In genomic region chr7:40059057-40059456, GRCh38 we compare ENCODE assay signal across 33 cellular contexts.
A peak's percentile ranks its signal among the peaks of the same experiment; 100 is the strongest.
DNase-seq lines count a peak whose midpoint lies in the region; ATAC-seq, FAIRE-seq and TF ChIP-seq lines count a peak whose summit lies in the region.
"Had no signal": no experiment of that assay in that cellular context is flagged by ENCODE, and none has a peak within 500 bp of the region (broad histone marks: within the 10 kb centered on the region; RNA-seq: fewer than 3 reads in every experiment).

No MANE protein-coding gene starts in this region.

- no CpG with 5 or more reads among the region's 6 CpGs for WGBS in IMR-90 (ENCODE audit: extremely low coverage in 2 of 2, insufficient read length in 1 of 2), 2 experiments
- 88% methylated on average over 6 of the region's 6 CpGs for WGBS in right lobe of liver (ENCODE audit: insufficient coverage, low coverage, low lambda C conversion rate, missing lambda C conversion rate)

- H3K36me3 Mint-ChIP-seq in astrocyte (ENCODE audit: low read depth, unreplicated experiment) (no peaks in the 10 kb centered on the region), mesothelial cell of epicardium (peaks cover 16% of the 10 kb centered on the region)
- peaks cover 13% of the 10 kb centered on the region for H3K36me3 Mint-ChIP-seq in activated CD4-positive, alpha-beta memory T cell treated with anti-CD3 and anti-CD28 coated beads, Interleukin-2, amount 10 ng/mL, durations not matched to agents 7 days and 5 days (ENCODE audit: low read depth)

- H4K5ac ChIP-seq in IMR-90 (ENCODE audit: low read depth, low read length), result no peak overlapping the region

- H2BK15ac ChIP-seq in IMR-90 (ENCODE audit: low read depth, low read length), result no peak overlapping the region

- TF ChIP-seq POLR2A in IMR-90 (IDR thresholded peaks at IDR 0.05; ENCODE audit: low read depth, low read length), result no peak
- TF ChIP-seq POLR2A in right lobe of liver (IDR thresholded peaks at IDR 0.05), result no peak

- H2AFZ ChIP-seq in IMR-90 (replicated peaks; ENCODE audit: low read length, poor library complexity) (no peak overlapping the region), astrocyte (ENCODE audit: low read depth, low read length) (no peak overlapping the region)
- H2AFZ ChIP-seq: neural progenitor cell, parathyroid adenoma had no signal

- H2AK9ac ChIP-seq in IMR-90 (replicated peaks; ENCODE audit: low read depth, low read length, poor library complexity), result no peak overlapping the region

- H2AK5ac ChIP-seq in IMR-90 (ENCODE audit: low read depth, low read length), result peak overlapping the region; percentile 49; the same call in 1 of the 2 replicates

- H3K27me3 ChIP-seq in A673 (replicated peaks; ENCODE audit: insufficient read depth, low read depth, low read length, poor library complexity) (no peaks in the 10 kb centered on the region), IMR-90 (ENCODE audit: control insufficient read depth, insufficient read depth, low read length) (no peaks in the 10 kb centered on the region), astrocyte (ENCODE audit: insufficient read depth, low read length) (no peaks in the 10 kb centered on the region), right lobe of liver (no peaks in the 10 kb centered on the region)
- H3K27me3 ChIP-seq: BE2C, breast epithelium, neural progenitor cell, vagina had no signal

- H4K8ac ChIP-seq in IMR-90 (ENCODE audit: low read depth in 2 of 2, low read length in 2 of 2), result peak overlapping the region in 1 of 2 experiments; percentile 20; a peak in 1 of 4 replicates

- H3K14ac ChIP-seq in IMR-90 (replicated peaks; ENCODE audit: low read depth, low read length), result no peak overlapping the region

- peaks cover 10 to 20% of the 10 kb centered on the region in 2 experiments; a peak in 3 of 4 replicates for H3K79me1 ChIP-seq in IMR-90 (ENCODE audit: low read depth in 1 of 2, low read length in 2 of 2)

- DNase-seq in A673 (ENCODE audit: low spot score), result no peak
- no peak for DNase-seq in IMR-90
- no peak for DNase-seq in astrocyte (ENCODE audit: low read depth)
- DNase-seq in mesothelial cell of epicardium (ENCODE audit: low spot score in 2 of 2, unreplicated experiment in 2 of 2), result no peak
- no peak for DNase-seq in activated CD4-positive, alpha-beta memory T cell treated with anti-CD3 and anti-CD28 coated beads, Interleukin-2, amount 10 ng/mL, durations not matched to agents 7 days and 5 days
- DNase-seq in right lobe of liver, result no peak
- DNase-seq in DMS53 (lab: John Stamatoyannopoulos, UW), result no peak
- DNase-seq: activated CD4-positive, alpha-beta T cell treated with anti-CD3 and anti-CD28 coated beads, Interleukin-2, amount 50 U/mL, for 48 hours; activated naive CD4-positive, alpha-beta T cell; amygdala; BE2C; CD8-positive, alpha-beta T cell; DMS 273 treated with DMSO at 0.1 percent for 48 hours; EL; H9; immature natural killer cell; Kasumi-1; left colon; mammary epithelial cell; NCI-H1417 treated with DMSO at 0.1 percent for 48 hours; NCI-H2029 treated with DMSO at 0.1 percent for 48 hours; NCI-H2227 treated with DMSO at 0.1 percent for 48 hours; stimulated activated CD4-positive, alpha-beta T cell treated with anti-CD3 and anti-CD28 coated beads, Interleukin-1b, Interleukin-23, amount 100 ng/mL, for 48 hours; stimulated activated naive CD8-positive, alpha-beta T cell treated with anti-CD3 and anti-CD28 coated beads, Interleukin-15, amount 100 ng/mL, for 72 hours had no signal

- H3K23ac ChIP-seq in IMR-90 (ENCODE audit: low read depth, low read length), result no peak overlapping the region

- POLR2A ChIA-PET in A673 (lab: Charles Lee; ENCODE audit: low non-redundant PET) (no interaction called here), IMR-90 (lab: Charles Lee; ENCODE audit: unreplicated experiment) (interaction anchor here (0.6 to 0.7 kb wide), 2 partner anchors 132 to 422 kb away, joined by 3 to 4 read pairs; no protein-coding TSS in a partner anchor)
- POLR2A ChIA-PET in activated CD4-positive, alpha-beta memory T cell treated with anti-CD3 and anti-CD28 coated beads, Interleukin-2, amount 10 ng/mL, durations not matched to agents 7 days and 5 days (lab: Charles Lee), result no interaction called here

- H3K27me3 Mint-ChIP-seq in astrocyte (ENCODE audit: low read depth, unreplicated experiment), result no peaks in the 10 kb centered on the region
- no peaks in the 10 kb centered on the region for H3K27me3 Mint-ChIP-seq in mesothelial cell of epicardium (ENCODE audit: low read depth)
- no peaks in the 10 kb centered on the region for H3K27me3 Mint-ChIP-seq in activated CD4-positive, alpha-beta memory T cell treated with anti-CD3 and anti-CD28 coated beads, Interleukin-2, amount 10 ng/mL, durations not matched to agents 7 days and 5 days
- H3K27me3 Mint-ChIP-seq: stimulated activated naive CD8-positive, alpha-beta T cell treated with anti-CD3 and anti-CD28 coated beads, Interleukin-15, amount 100 ng/mL, for 72 hours had no signal

- H3K56ac ChIP-seq in IMR-90 (ENCODE audit: extremely low read depth, insufficient read depth, low read length), result no peak overlapping the region

- TF ChIP-seq RAD21 in IMR-90 (IDR thresholded peaks at IDR 0.05; ENCODE audit: low read length), result no peak

- H3K9me1 ChIP-seq in IMR-90 (ENCODE audit: insufficient read depth, low read length), result peaks cover 5% of the 10 kb centered on the region; the same call in 1 of the 2 replicates

- H3K4me3 ChIP-seq in A673 (ENCODE audit: low read depth, low read length, poor library complexity, severe bottlenecking), result no peak overlapping the region
- no peak overlapping the region for H3K4me3 ChIP-seq in IMR-90 (ENCODE audit: insufficient read depth, low read depth, low read length)
- H3K4me3 ChIP-seq in astrocyte (ENCODE audit: insufficient read depth, low read depth, low read length), result no peak overlapping the region
- H3K4me3 ChIP-seq in right lobe of liver, result no peak overlapping the region
- H3K4me3 ChIP-seq: breast epithelium, neural progenitor cell, thoracic aorta, vagina had no signal

- H3K4me1 Mint-ChIP-seq in astrocyte (ENCODE audit: low read depth, unreplicated experiment) (peaks cover 2% of the 10 kb centered on the region), mesothelial cell of epicardium (peaks cover 9% of the 10 kb centered on the region)
- no peaks in the 10 kb centered on the region for H3K4me1 Mint-ChIP-seq in activated CD4-positive, alpha-beta memory T cell treated with anti-CD3 and anti-CD28 coated beads, Interleukin-2, amount 10 ng/mL, durations not matched to agents 7 days and 5 days
- H3K4me1 Mint-ChIP-seq: H9; neural progenitor cell; stimulated activated naive CD8-positive, alpha-beta T cell treated with anti-CD3 and anti-CD28 coated beads, Interleukin-15, amount 100 ng/mL, for 72 hours had no signal

- CTCF ChIA-PET in A673 (lab: Charles Lee), result no interaction called here
- CTCF ChIA-PET in IMR-90 (lab: Yijun Ruan, JAX), result no interaction called here
- CTCF ChIA-PET in activated CD4-positive, alpha-beta memory T cell treated with anti-CD3 and anti-CD28 coated beads, Interleukin-2, amount 10 ng/mL, durations not matched to agents 7 days and 5 days (lab: Charles Lee), result no interaction called here

- no TSS peak for BruUV-seq in A673 (replicated peaks; lab: Mats Ljungman, UMichigan)
- BruUV-seq in IMR-90 (replicated peaks; lab: Mats Ljungman, UMichigan), result no TSS peak

- H2BK20ac ChIP-seq in IMR-90 (ENCODE audit: low read depth, low read length), result no peak overlapping the region

- in situ Hi-C loops in IMR-90 (cut with MboI; ENCODE audit: low sequenced_read_pairs), result loop anchor here (10.0 kb wide), 1 partner anchor 474 kb away; no protein-coding TSS in a partner anchor

- H3K9ac ChIP-seq in IMR-90 (ENCODE audit: low read depth, low read length), result no peak overlapping the region
- no peak overlapping the region for H3K9ac ChIP-seq in astrocyte (ENCODE audit: low read length)
- H3K9ac ChIP-seq: neural progenitor cell, parathyroid adenoma had no signal

- H3K36me3 ChIP-seq in A673 (ENCODE audit: insufficient read depth, low read length, poor library complexity, severe bottlenecking), result peaks cover 8% of the 10 kb centered on the region
- peaks cover 14% of the 10 kb centered on the region for H3K36me3 ChIP-seq in IMR-90 (ENCODE audit: control insufficient read depth, insufficient read depth, low read length)
- peaks cover 5% of the 10 kb centered on the region for H3K36me3 ChIP-seq in astrocyte (ENCODE audit: insufficient read depth, low read length)
- H3K36me3 ChIP-seq in right lobe of liver, result peaks cover 0 to 10% (median 2%) of the 10 kb centered on the region in 4 donors
- H3K36me3 ChIP-seq: BE2C had no signal

- no peak for ATAC-seq in IMR-90 (ENCODE audit: low read depth)
- ATAC-seq in GM18498 (IDR thresholded peaks at IDR 0.05; ENCODE audit: unreplicated experiment), result no peak
- no peak for ATAC-seq in right lobe of liver
- ATAC-seq: activated CD4-positive, CD25-positive, alpha-beta regulatory T cell treated with anti-CD3 and anti-CD28 coated beads, Interleukin-2, amount 50 U/mL, for 24 hours; CD8-positive, alpha-beta T cell; HepG2; left colon; stimulated activated naive CD8-positive, alpha-beta T cell treated with anti-CD3 and anti-CD28 coated beads, Interleukin-15, amount 100 ng/mL, for 72 hours had no signal

- H3K4me1 ChIP-seq in A673 (ENCODE audit: insufficient read depth, low read length, poor library complexity, severe bottlenecking) (peaks cover 8% of the 10 kb centered on the region), IMR-90 (ENCODE audit: control insufficient read depth, insufficient read depth, low read length) (0 out of 2 replicates have a peak, but pooled peaks cover 2% of the 10 kb centered on the region), astrocyte (ENCODE audit: insufficient read depth, low read length) (no peaks in the 10 kb centered on the region), right lobe of liver (no peaks in the 10 kb centered on the region)
- H3K4me1 ChIP-seq: BE2C, breast epithelium, neural progenitor cell, vagina had no signal

- H4K91ac ChIP-seq in IMR-90 (ENCODE audit: insufficient read depth, low read depth, low read length), result no peak overlapping the region

- H3K79me2 ChIP-seq in astrocyte (ENCODE audit: insufficient read depth, low read length), result no peaks in the 10 kb centered on the region

- intact Hi-C loops in A673 (cut with micrococcal nuclease; ENCODE audit: unreplicated experiment) (no loop called here), IMR-90 (cut with micrococcal nuclease) (no loop called here), right lobe of liver (cut with DNase I) (loop anchor here in 1 of 2 donors (10.0 kb wide), 1 partner anchor 164 kb away; no protein-coding TSS in a partner anchor)

- H3K27ac Mint-ChIP-seq in astrocyte (ENCODE audit: unreplicated experiment), result peak overlapping the region; percentile 47
- peak overlapping the region; percentile 30 for H3K27ac Mint-ChIP-seq in mesothelial cell of epicardium
- H3K27ac Mint-ChIP-seq in activated CD4-positive, alpha-beta memory T cell treated with anti-CD3 and anti-CD28 coated beads, Interleukin-2, amount 10 ng/mL, durations not matched to agents 7 days and 5 days, result no peak overlapping the region
- H3K27ac Mint-ChIP-seq: CD8-positive, alpha-beta T cell; immature natural killer cell; neural progenitor cell; stimulated activated naive CD8-positive, alpha-beta T cell treated with anti-CD3 and anti-CD28 coated beads, Interleukin-15, amount 100 ng/mL, for 72 hours; T-helper 1 cell treated with Interleukin-12 subunit alpha and Interleukin-12 subunit beta and Interleukin-4 antibody, amounts not matched to agents 30 μg/mL and 1 μg/mL, for 36 hours had no signal

- no peak for FAIRE-seq in astrocyte (lab: Jason Lieb, UNC)
- FAIRE-seq: HepG2 had no signal

- no peak overlapping the region for H3K18ac ChIP-seq in IMR-90 (ENCODE audit: low read depth, low read length)

- H3K4me3 Mint-ChIP-seq in astrocyte (ENCODE audit: unreplicated experiment), result no peak overlapping the region
- H3K4me3 Mint-ChIP-seq in mesothelial cell of epicardium, result no peak overlapping the region
- no peak overlapping the region for H3K4me3 Mint-ChIP-seq in activated CD4-positive, alpha-beta memory T cell treated with anti-CD3 and anti-CD28 coated beads, Interleukin-2, amount 10 ng/mL, durations not matched to agents 7 days and 5 days
- H3K4me3 Mint-ChIP-seq: CD8-positive, alpha-beta T cell; H9; immature natural killer cell; neural progenitor cell; stimulated activated naive CD8-positive, alpha-beta T cell treated with anti-CD3 and anti-CD28 coated beads, Interleukin-15, amount 100 ng/mL, for 72 hours; T-helper 1 cell treated with Interleukin-12 subunit alpha and Interleukin-12 subunit beta and Interleukin-4 antibody, amounts not matched to agents 30 μg/mL and 1 μg/mL, for 36 hours had no signal

- no peaks in the 10 kb centered on the region for H4K20me1 ChIP-seq in IMR-90 (ENCODE audit: insufficient read depth, low read length)
- no peaks in the 10 kb centered on the region for H4K20me1 ChIP-seq in astrocyte (ENCODE audit: insufficient read depth, low read length)

- no peak overlapping the region for H2BK120ac ChIP-seq in IMR-90 (ENCODE audit: low read depth, low read length)

- dilution Hi-C loops in IMR-90 (cut with HindIII; ENCODE audit: low sequenced_read_pairs, unreplicated experiment), result no loop called here

- H2BK5ac ChIP-seq in IMR-90 (ENCODE audit: low read depth, low read length, poor library complexity, severe bottlenecking), result no peak overlapping the region

- peak overlapping the region; percentile 27 for H3K27ac ChIP-seq in A673 (ENCODE audit: low read depth, low read length, poor library complexity, severe bottlenecking)
- no peak overlapping the region for H3K27ac ChIP-seq in IMR-90 (ENCODE audit: insufficient read depth, low read length)
- H3K27ac ChIP-seq in astrocyte (ENCODE audit: low read depth, low read length), result no peak overlapping the region
- no peak overlapping the region for H3K27ac ChIP-seq in right lobe of liver
- H3K27ac ChIP-seq: breast epithelium, neural progenitor cell, parathyroid adenoma, thoracic aorta, vagina had no signal

- H3K4me2 ChIP-seq in IMR-90 (ENCODE audit: low read depth, low read length), result no peak overlapping the region
- H3K4me2 ChIP-seq in astrocyte (ENCODE audit: low read length), result no peak overlapping the region
- H3K4me2 ChIP-seq: neural progenitor cell had no signal

- H3K9me3 ChIP-seq in A673 (ENCODE audit: low read depth, low read length, poor library complexity, severe bottlenecking) (no peaks in the 10 kb centered on the region), IMR-90 (ENCODE audit: control insufficient read depth, insufficient read depth, low read length) (no peaks in the 10 kb centered on the region), astrocyte (ENCODE audit: insufficient read depth, low read depth, low read length) (no peaks in the 10 kb centered on the region), right lobe of liver (no peaks in the 10 kb centered on the region)
- H3K9me3 ChIP-seq: BE2C, breast epithelium, thoracic aorta, vagina had no signal

- H3K4ac ChIP-seq in IMR-90 (ENCODE audit: low read depth, low read length), result no peak overlapping the region

- no peak for TF ChIP-seq CTCF in A673 (conservative IDR thresholded peaks at IDR 0.05; ENCODE audit: low read depth, low read length)
- TF ChIP-seq CTCF in IMR-90 (conservative IDR thresholded peaks at IDR 0.05; ENCODE audit: low read depth, low read length), result no peak
- TF ChIP-seq CTCF in astrocyte (IDR thresholded peaks at IDR 0.05; ENCODE audit: insufficient read depth, low read depth, low read length), result no peak
- no peak for TF ChIP-seq CTCF in mesothelial cell of epicardium (IDR thresholded peaks at IDR 0.05; ENCODE audit: unreplicated experiment)
- no peak for TF ChIP-seq CTCF in right lobe of liver (IDR thresholded peaks at IDR 0.05)

- H3K9me3 Mint-ChIP-seq in astrocyte (ENCODE audit: unreplicated experiment) (no peaks in the 10 kb centered on the region), mesothelial cell of epicardium (no peaks in the 10 kb centered on the region)
- H3K9me3 Mint-ChIP-seq in activated CD4-positive, alpha-beta memory T cell treated with anti-CD3 and anti-CD28 coated beads, Interleukin-2, amount 10 ng/mL, durations not matched to agents 7 days and 5 days, result no peaks in the 10 kb centered on the region
- H3K9me3 Mint-ChIP-seq: CD8-positive, alpha-beta T cell; H9; immature natural killer cell; neural progenitor cell; stimulated activated naive CD8-positive, alpha-beta T cell treated with anti-CD3 and anti-CD28 coated beads, Interleukin-15, amount 100 ng/mL, for 72 hours; T-helper 1 cell treated with Interleukin-12 subunit alpha and Interleukin-12 subunit beta and Interleukin-4 antibody, amounts not matched to agents 30 μg/mL and 1 μg/mL, for 36 hours had no signal
